ENCODE assay signal across 8 cellular contexts in genomic region chr5:77775773-77776605, GRCh38. TPM values are rescaled to one million over a fixed set of nuclear protein-coding genes. Genes with fewer than 3 reads are reported as not detected.
DNase-seq lines count a peak whose midpoint lies in the region; TF ChIP-seq lines count a peak whose summit lies in the region.

Gene TBCA, minus strand, starts transcription at chr5:77776339. Its CDS starts 82 bp downstream, at chr5:77776257.

- H3K27ac ChIP-seq in neural cell (ENCODE audit: low read length) (peak within 1 kb of the TSS; percentile 40), stomach (peak within 1 kb of the TSS; percentile 96 to 99 (median 98))

- DNase-seq in GF-D8 (lab: John Stamatoyannopoulos, UW) (peak; percentile 63), HAP-1 (ENCODE audit: low spot score in 2 of 2) (peak; percentile 91 to 93), MG63 (peak; percentile 88), SHP77 treated with DMSO at 0.1 percent for 48 hours (lab: John Stamatoyannopoulos, UW) (peak; percentile 76), fibroblast of the conjunctiva (ENCODE audit: low read depth) (peak; percentile 90), stomach (peak; percentile 88)
- DNase-seq in activated effector memory CD4-positive, alpha-beta T cell treated with anti-CD3 and anti-CD28 coated beads, Interleukin-2, amount 50 U/mL, for 16 hours, result peak; percentile 97

- peak within 1 kb of the TSS; percentile 65 for H2AFZ ChIP-seq in neural cell (ENCODE audit: low read depth, low read length)

- H4K20me1 ChIP-seq in neural cell (ENCODE audit: insufficient read depth), result no peaks in the 10 kb centered on the region

- H3K36me3 ChIP-seq in HAP-1 (replicated peaks) (peaks cover 20% of the 10 kb centered on the region), MG63 (peaks cover 43% of the 10 kb centered on the region), neural cell (ENCODE audit: insufficient read depth, low read length) (no peaks in the 10 kb centered on the region), stomach (no peaks in the 10 kb centered on the region)

- no peak for TF ChIP-seq EP300 in neural cell (conservative IDR thresholded peaks at IDR 0.05; ENCODE audit: poor library complexity, severe bottlenecking)
- TF ChIP-seq EP300 in stomach (IDR thresholded peaks at IDR 0.05), result no peak

- H3K4me2 ChIP-seq in neural cell (ENCODE audit: low read length), result peak within 1 kb of the TSS; percentile 79

- intact Hi-C loops in stomach (cut with DNase I; ENCODE audit: low total_unique reads), result no loop called here

- H3K4me3 ChIP-seq in HAP-1 (peak within 1 kb of the TSS; percentile 74), MG63 (peak within 1 kb of the TSS; percentile 75), neural cell (ENCODE audit: low read length) (peak within 1 kb of the TSS; percentile 87), stomach (peak within 1 kb of the TSS; percentile 67 to 85 (median 80))

- H3K4me1 ChIP-seq in HAP-1, result peaks cover 23% of the 10 kb centered on the region
- peaks cover 22 to 51% (median 34%) of the 10 kb centered on the region in 4 donors for H3K4me1 ChIP-seq in stomach

- H3K9me3 ChIP-seq in HAP-1, result no peaks in the 10 kb centered on the region
- H3K9me3 ChIP-seq in MG63, result no peaks in the 10 kb centered on the region
- H3K9me3 ChIP-seq in neural cell (ENCODE audit: low read length), result no peaks in the 10 kb centered on the region
- no peaks in the 10 kb centered on the region for H3K9me3 ChIP-seq in stomach

- H3K79me2 ChIP-seq in neural cell (replicated peaks; ENCODE audit: insufficient read depth, low read length), result peaks cover 43% of the 10 kb centered on the region

- H3K27me3 ChIP-seq in HAP-1 (ENCODE audit: low read depth) (no peaks in the 10 kb centered on the region), MG63 (no peaks in the 10 kb centered on the region), neural cell (ENCODE audit: insufficient read depth, low read depth, low read length) (no peaks in the 10 kb centered on the region), stomach (no peaks in the 10 kb centered on the region)

- peak within 1 kb of the TSS; percentile 77 for H3K9ac ChIP-seq in neural cell (ENCODE audit: low read length)

- in situ Hi-C loops in HAP-1 (cut with MboI; ENCODE audit: low sequenced_read_pairs), result no loop called here

- WGBS in stomach, 5 donors, result 0 to 1% (median 0%) methylated on average over 45 to 92 of the region's 92 CpGs

- TF ChIP-seq RAD21 in neural cell (conservative IDR thresholded peaks at IDR 0.05), result peak; percentile 48

- peak in 2 of 4 donors; percentile 38 to 57 for TF ChIP-seq POLR2A in stomach (IDR thresholded peaks at IDR 0.05)

- peak; percentile 74 for TF ChIP-seq CTCF in neural cell (IDR thresholded peaks at IDR 0.05; ENCODE audit: poor library complexity, severe bottlenecking)
- TF ChIP-seq CTCF in stomach (IDR thresholded peaks at IDR 0.05), result peak in 1 of 7 experiments; percentile 5

- H3K9me2 ChIP-seq in neural cell (ENCODE audit: insufficient read depth, low read length), result no peaks in the 10 kb centered on the region

- no peaks in the 10 kb centered on the region for H3F3A ChIP-seq in neural cell (ENCODE audit: insufficient read depth, low read length, poor library complexity, severe bottlenecking)

TF ChIP-seq in neural cell, 6 proteins besides CTCF, POLR2A, EP300 and RAD21:
- peak; percentile 77 for TF ChIP-seq MXI1 (conservative IDR thresholded peaks at IDR 0.05; ENCODE audit: poor library complexity, severe bottlenecking)
- no peak for TF ChIP-seq SMC3 (conservative IDR thresholded peaks at IDR 0.05; ENCODE audit: poor library complexity)
- peak; percentile 91 for TF ChIP-seq POLR2AphosphoS5 (IDR thresholded peaks at IDR 0.05)
- TF ChIP-seq TAF1 (IDR thresholded peaks at IDR 0.05; ENCODE audit: low read depth), result no peak
- no peak for TF ChIP-seq EZH2 (IDR thresholded peaks at IDR 0.05; ENCODE audit: borderline replicate concordance, insufficient read depth, low read length, poor library complexity, severe bottlenecking)
- peak; percentile 30 for TF ChIP-seq REST (IDR thresholded peaks at IDR 0.05; ENCODE audit: borderline replicate concordance)

RNA-seq across cellular contexts. Expression of gene TBCA, which starts in this region (rescaled TPM):
- 318 and 615 TPM in 2 replicates for total RNA-seq in MG63 (2014; rRNA removed; shearing (Covaris generic); ENCODE audit: low replicate concordance)
- polyA plus RNA-seq in neural cell, result 397 and 481 TPM in 2 replicates
- 77.4 and 111 TPM in 2 replicates for polyA minus RNA-seq in neural cell
- 100 to 1,000 TPM in 2 of 5 donors, 10 to 100 TPM in 3; 33.3 to 143 (median 87.6) TPM for total RNA-seq in stomach
- 100 to 1,000 TPM; 262 to 328 (median 284) TPM for polyA plus RNA-seq in stomach

Comparison
In these comparisons a context has a peak if more than half of its experiments do, and no peak if none do; other contexts are left out.
1. Peak in every context shown above with its lines: DNase-seq, H3K4me3 ChIP-seq and H3K27ac ChIP-seq.